In the genomic region with DNA sequence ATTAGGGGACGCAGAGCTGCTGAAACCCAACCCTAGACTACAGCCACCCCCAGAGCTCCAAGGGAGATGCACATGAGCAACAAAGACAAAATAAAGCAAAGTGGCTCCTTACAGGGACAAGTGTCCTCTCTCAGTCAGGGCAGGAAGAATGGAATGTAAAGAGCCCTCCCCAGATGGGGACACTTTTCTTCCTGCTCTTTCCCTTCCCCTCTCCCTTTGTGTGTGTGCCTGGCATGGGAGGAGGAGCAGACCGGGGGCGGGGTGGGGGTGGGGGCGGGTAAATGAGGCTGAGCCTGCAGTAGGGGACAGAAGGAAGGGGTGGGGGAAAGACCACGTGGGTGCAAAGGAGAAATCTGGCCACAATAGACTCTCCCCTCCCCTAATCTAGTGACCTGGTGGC, we compare ENCODE assay signal across 20 cellular contexts. TPM values are rescaled to one million over a fixed set of nuclear protein-coding genes. Genes with fewer than 3 reads are reported as not detected.
DNase-seq lines count a peak whose midpoint lies in the region; ATAC-seq and TF ChIP-seq lines count a peak whose summit lies in the region.
"Had no signal": no experiment of that assay in that cellular context is flagged by ENCODE, and none has a peak within 500 bp of the region (broad histone marks: within the 10 kb centered on the region; RNA-seq: fewer than 3 reads in every experiment).

No MANE protein-coding gene starts in this region.

- H4K8ac ChIP-seq in neuronal stem cell (ENCODE audit: low read depth, low read length): no peak overlapping the region

- H3K18ac ChIP-seq in neuronal stem cell (ENCODE audit: low read length): peak overlapping the region; percentile 61

- no peak overlapping the region for H2BK120ac ChIP-seq in neuronal stem cell (ENCODE audit: low read depth, low read length)

- H3K36me3 ChIP-seq in HUES6 (ENCODE audit: control insufficient read depth, insufficient read depth, low read length) (no peaks in the 10 kb centered on the region), WERI-Rb-1 (no peaks in the 10 kb centered on the region), neuronal stem cell (replicated peaks in 1 of 2; ENCODE audit: control insufficient read depth in 2 of 2, insufficient read depth in 2 of 2, low read length in 2 of 2) (no peaks in the 10 kb centered on the region)
- H3K36me3 ChIP-seq: BE2C had no signal

- no peak overlapping the region for H3K4ac ChIP-seq in neuronal stem cell (ENCODE audit: low read length)

- no peak overlapping the region for H4K91ac ChIP-seq in neuronal stem cell (ENCODE audit: low read depth, low read length, poor library complexity)

- peaks cover 38% of the 10 kb centered on the region for H3K4me1 ChIP-seq in HUES6 (ENCODE audit: control insufficient read depth, insufficient read depth, low read length)
- H3K4me1 ChIP-seq in neuronal stem cell (ENCODE audit: control insufficient read depth in 2 of 2, insufficient read depth in 1 of 2, low read depth in 1 of 2, low read length in 2 of 2): peaks cover 22 to 26% of the 10 kb centered on the region in 2 donors
- H3K4me1 ChIP-seq: BE2C had no signal

- TF ChIP-seq CTCF in WERI-Rb-1 (IDR thresholded peaks at IDR 0.05; ENCODE audit: low read depth, low read length): no peak

- H3K9ac ChIP-seq in HUES6 (ENCODE audit: low read length): no peak overlapping the region
- H3K9ac ChIP-seq in neuronal stem cell (ENCODE audit: low read depth, low read length, poor library complexity): no peak overlapping the region
- H3K9ac ChIP-seq: KMS-11 had no signal

- H2BK12ac ChIP-seq in neuronal stem cell (ENCODE audit: low read length): no peak overlapping the region

- no peak overlapping the region for H3K27ac ChIP-seq in HUES6 (ENCODE audit: low read depth, low read length)
- H3K27ac ChIP-seq in WERI-Rb-1: peak overlapping the region; percentile 39; the same call in 1 of the 2 replicates
- peak overlapping the region; percentile 92 for H3K27ac ChIP-seq in neuronal stem cell (replicated peaks; ENCODE audit: low read length)
- H3K27ac ChIP-seq: HL-60, KMS-11 had no signal

- no peaks in the 10 kb centered on the region for H3K27me3 ChIP-seq in HUES6 (ENCODE audit: control insufficient read depth, insufficient read depth, low read length)
- H3K27me3 ChIP-seq in WERI-Rb-1 (ENCODE audit: insufficient read depth, low read depth, severe bottlenecking): no peaks in the 10 kb centered on the region
- H3K27me3 ChIP-seq in neuronal stem cell (ENCODE audit: control insufficient read depth in 3 of 3, insufficient read depth in 3 of 3, low read depth in 1 of 3, low read length in 3 of 3): peaks cover 0 to 3% (median 0%) of the 10 kb centered on the region in 3 experiments
- H3K27me3 ChIP-seq: BE2C had no signal

- H2AK5ac ChIP-seq in neuronal stem cell (ENCODE audit: low read depth, low read length): no peak overlapping the region

- 0 out of 2 replicates have a peak overlapping the region, but pooled peaks have one; percentile 22 for H3K4me3 ChIP-seq in HUES6 (ENCODE audit: low read depth, low read length)
- no peak overlapping the region for H3K4me3 ChIP-seq in WERI-Rb-1 (ENCODE audit: low read depth, low read length)
- H3K4me3 ChIP-seq in neuronal stem cell (ENCODE audit: low read length in 2 of 2): no peak overlapping the region

- peak overlapping the region; percentile 83 for H2AFZ ChIP-seq in neuronal stem cell (ENCODE audit: low read length)

- no peak overlapping the region for H2BK15ac ChIP-seq in neuronal stem cell (ENCODE audit: low read length)

- DNase-seq in WERI-Rb-1 (no peak), islet precursor cell (peak; percentile 50), neuronal stem cell (ENCODE audit: low spot score) (peak; percentile 49), AG08396 (ENCODE audit: low spot score) (no peak)
- DNase-seq in activated CD4-positive, alpha-beta T cell treated with anti-CD3 and anti-CD28 coated beads for 4 hours: no peak
- DNase-seq: BE2C; CD4-positive, alpha-beta memory T cell; DND-41; GF-D8; GOT3; NCI-H1105; NCI-H187 treated with DMSO at 0.1 percent for 48 hours; NCI-H226; NCI-H526; NK-92 treated with Interleukin-12 subunit alpha and Interleukin-12 subunit beta, amount 100 ng/mL, for 24 hours; PC-3 had no signal

- H3K4me2 ChIP-seq in neuronal stem cell (ENCODE audit: insufficient read depth, low read length, poor library complexity, severe bottlenecking): peak overlapping the region; percentile 45
- H3K4me2 ChIP-seq: KMS-11 had no signal

- no CpG with 5 or more reads among the region's 5 CpGs for WGBS in neuronal stem cell (ENCODE audit: extremely low coverage in 2 of 2, insufficient read length in 2 of 2, insufficient replicate concordance in 1 of 2), 2 donors

- no peak overlapping the region for H3K23ac ChIP-seq in neuronal stem cell (ENCODE audit: low read depth, low read length, poor library complexity)

- no peak overlapping the region for H3K14ac ChIP-seq in neuronal stem cell (ENCODE audit: low read length)

- no peak for ATAC-seq in GM19328 (IDR thresholded peaks at IDR 0.05; ENCODE audit: unreplicated experiment)
- ATAC-seq: PC-3 had no signal

- no peaks in the 10 kb centered on the region for H3K9me3 ChIP-seq in HUES6 (ENCODE audit: control insufficient read depth, insufficient read depth, low read depth, low read length)
- H3K9me3 ChIP-seq in WERI-Rb-1 (ENCODE audit: severe bottlenecking): no peaks in the 10 kb centered on the region
- no peaks in the 10 kb centered on the region for H3K9me3 ChIP-seq in neuronal stem cell (replicated peaks in 1 of 2; ENCODE audit: control insufficient read depth in 2 of 2, insufficient read depth in 1 of 2, low read depth in 1 of 2, low read length in 2 of 2)
- H3K9me3 ChIP-seq: BE2C had no signal

- H3K79me1 ChIP-seq in neuronal stem cell (ENCODE audit: low read depth, low read length): no peaks in the 10 kb centered on the region

- H2BK5ac ChIP-seq in neuronal stem cell (ENCODE audit: low read length): peak overlapping the region; percentile 87

RNA-seq across cellular contexts. Expression of gene ACAA1, which starts 37.4 kb away (rescaled TPM):
- 11.6 TPM for polyA plus RNA-seq in neuronal stem cell (2013, experiment 1 of 2)
- 11.5 TPM for polyA plus RNA-seq in neuronal stem cell (2013, experiment 2 of 2)

RNA-seq across cellular contexts. Expression of gene MYD88, which starts 38.9 kb away (rescaled TPM):
- polyA plus RNA-seq in neuronal stem cell (2013, experiment 1 of 2): 20.8 TPM
- polyA plus RNA-seq in neuronal stem cell (2013, experiment 2 of 2): 20.5 TPM

Comparison
In these comparisons a context has a peak if more than half of its experiments do, and no peak if none do; other contexts are left out.
1. DNase-seq: peak in islet precursor cell (single experiment) and neuronal stem cell (single experiment); none in WERI-Rb-1 (single experiment), AG08396 (single experiment) and activated CD4-positive, alpha-beta T cell treated with anti-CD3 and anti-CD28 coated beads for 4 hours (0 of 2).